In the genomic region with DNA sequence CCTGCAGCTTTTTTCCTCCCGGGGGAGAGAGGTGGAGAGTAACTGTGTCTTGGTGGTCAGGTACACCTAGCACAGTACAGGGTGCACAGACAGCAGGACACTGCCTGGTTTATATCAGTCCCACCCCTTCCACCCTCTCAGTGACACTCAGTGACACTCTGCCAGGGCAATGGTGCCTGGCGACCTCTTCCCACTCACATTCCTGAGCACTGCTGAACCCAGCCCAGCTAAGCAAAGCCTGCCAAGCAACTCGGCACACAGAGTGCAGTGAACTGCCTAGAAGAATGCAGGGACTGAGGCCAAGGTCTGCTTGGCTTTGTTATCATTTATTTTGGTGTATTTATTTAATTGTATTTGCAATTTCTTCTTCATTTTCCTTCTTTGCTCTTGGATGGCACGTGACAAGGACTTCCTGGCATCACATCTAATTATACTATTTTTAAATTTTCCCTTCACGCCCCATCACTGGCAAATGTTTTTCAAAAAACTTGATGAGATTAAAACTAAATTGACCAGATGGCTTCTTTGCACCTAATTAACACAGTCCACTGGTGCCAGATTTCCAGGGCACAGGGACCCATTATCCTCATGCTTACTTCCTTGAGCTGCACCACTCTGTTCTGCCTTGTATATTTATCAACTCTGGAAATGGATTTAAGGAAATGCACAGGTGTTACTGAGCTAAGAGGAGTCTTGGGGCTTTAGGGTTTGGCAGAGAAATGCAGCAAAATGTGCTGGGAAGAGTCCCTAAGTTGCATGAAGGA, we compare ENCODE assay signal across 1 cellular context.
TF ChIP-seq lines count a peak whose summit lies in the region.

No MANE protein-coding gene starts in this region.

TF ChIP-seq in GM23338, 12 proteins besides CTCF, POLR2A, EP300 and RAD21 (continued from another document):
- TF ChIP-seq, protein P1, sequence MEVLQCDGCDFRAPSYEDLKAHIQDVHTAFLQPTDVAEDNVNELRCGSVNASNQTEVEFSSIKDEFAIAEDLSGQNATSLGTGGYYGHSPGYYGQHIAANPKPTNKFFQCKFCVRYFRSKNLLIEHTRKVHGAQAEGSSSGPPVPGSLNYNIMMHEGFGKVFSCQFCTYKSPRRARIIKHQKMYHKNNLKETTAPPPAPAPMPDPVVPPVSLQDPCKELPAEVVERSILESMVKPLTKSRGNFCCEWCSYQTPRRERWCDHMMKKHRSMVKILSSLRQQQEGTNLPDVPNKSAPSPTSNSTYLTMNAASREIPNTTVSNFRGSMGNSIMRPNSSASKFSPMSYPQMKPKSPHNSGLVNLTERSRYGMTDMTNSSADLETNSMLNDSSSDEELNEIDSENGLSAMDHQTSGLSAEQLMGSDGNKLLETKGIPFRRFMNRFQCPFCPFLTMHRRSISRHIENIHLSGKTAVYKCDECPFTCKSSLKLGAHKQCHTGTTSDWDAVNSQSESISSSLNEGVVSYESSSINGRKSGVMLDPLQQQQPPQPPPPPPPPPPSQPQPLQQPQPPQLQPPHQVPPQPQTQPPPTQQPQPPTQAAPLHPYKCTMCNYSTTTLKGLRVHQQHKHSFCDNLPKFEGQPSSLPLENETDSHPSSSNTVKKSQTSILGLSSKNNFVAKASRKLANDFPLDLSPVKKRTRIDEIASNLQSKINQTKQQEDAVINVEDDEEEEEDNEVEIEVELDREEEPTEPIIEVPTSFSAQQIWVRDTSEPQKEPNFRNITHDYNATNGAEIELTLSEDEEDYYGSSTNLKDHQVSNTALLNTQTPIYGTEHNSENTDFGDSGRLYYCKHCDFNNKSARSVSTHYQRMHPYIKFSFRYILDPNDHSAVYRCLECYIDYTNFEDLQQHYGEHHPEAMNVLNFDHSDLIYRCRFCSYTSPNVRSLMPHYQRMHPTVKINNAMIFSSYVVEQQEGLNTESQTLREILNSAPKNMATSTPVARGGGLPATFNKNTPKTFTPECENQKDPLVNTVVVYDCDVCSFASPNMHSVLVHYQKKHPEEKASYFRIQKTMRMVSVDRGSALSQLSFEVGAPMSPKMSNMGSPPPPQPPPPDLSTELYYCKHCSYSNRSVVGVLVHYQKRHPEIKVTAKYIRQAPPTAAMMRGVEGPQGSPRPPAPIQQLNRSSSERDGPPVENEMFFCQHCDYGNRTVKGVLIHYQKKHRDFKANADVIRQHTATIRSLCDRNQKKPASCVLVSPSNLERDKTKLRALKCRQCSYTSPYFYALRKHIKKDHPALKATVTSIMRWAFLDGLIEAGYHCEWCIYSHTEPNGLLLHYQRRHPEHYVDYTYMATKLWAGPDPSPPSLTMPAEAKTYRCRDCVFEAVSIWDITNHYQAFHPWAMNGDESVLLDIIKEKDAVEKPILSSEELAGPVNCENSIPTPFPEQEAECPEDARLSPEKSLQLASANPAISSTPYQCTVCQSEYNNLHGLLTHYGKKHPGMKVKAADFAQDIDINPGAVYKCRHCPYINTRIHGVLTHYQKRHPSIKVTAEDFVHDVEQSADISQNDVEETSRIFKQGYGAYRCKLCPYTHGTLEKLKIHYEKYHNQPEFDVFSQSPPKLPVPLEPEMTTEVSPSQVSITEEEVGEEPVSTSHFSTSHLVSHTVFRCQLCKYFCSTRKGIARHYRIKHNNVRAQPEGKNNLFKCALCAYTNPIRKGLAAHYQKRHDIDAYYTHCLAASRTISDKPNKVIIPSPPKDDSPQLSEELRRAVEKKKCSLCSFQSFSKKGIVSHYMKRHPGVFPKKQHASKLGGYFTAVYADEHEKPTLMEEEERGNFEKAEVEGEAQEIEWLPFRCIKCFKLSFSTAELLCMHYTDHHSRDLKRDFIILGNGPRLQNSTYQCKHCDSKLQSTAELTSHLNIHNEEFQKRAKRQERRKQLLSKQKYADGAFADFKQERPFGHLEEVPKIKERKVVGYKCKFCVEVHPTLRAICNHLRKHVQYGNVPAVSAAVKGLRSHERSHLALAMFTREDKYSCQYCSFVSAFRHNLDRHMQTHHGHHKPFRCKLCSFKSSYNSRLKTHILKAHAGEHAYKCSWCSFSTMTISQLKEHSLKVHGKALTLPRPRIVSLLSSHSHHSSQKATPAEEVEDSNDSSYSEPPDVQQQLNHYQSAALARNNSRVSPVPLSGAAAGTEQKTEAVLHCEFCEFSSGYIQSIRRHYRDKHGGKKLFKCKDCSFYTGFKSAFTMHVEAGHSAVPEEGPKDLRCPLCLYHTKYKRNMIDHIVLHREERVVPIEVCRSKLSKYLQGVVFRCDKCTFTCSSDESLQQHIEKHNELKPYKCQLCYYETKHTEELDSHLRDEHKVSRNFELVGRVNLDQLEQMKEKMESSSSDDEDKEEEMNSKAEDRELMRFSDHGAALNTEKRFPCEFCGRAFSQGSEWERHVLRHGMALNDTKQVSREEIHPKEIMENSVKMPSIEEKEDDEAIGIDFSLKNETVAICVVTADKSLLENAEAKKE (CRISPR knock-in tag; IDR thresholded peaks at IDR 0.05) = no peak
- no peak for TF ChIP-seq ZNF114 (CRISPR knock-in tag; IDR thresholded peaks at IDR 0.05)
- no peak for TF ChIP-seq STAT1 (IDR thresholded peaks at IDR 0.05; ENCODE audit: unreplicated experiment)
- no peak for TF ChIP-seq EZH2 (IDR thresholded peaks at IDR 0.05; ENCODE audit: low read depth, unreplicated experiment)
- no peak for TF ChIP-seq CREB1 (CRISPR knock-in tag; IDR thresholded peaks at IDR 0.05; ENCODE audit: low read depth)
- TF ChIP-seq POLR2AphosphoS5 (IDR thresholded peaks at IDR 0.05; ENCODE audit: low read depth) = no peak
TF ChIP-seq in GM23338: peak in this region for 0.
